ENCODE assay signal across 9 cellular contexts in genomic region chr7:158815046-158815445, GRCh38. TPM values are rescaled to one million over a fixed set of nuclear protein-coding genes. Genes with fewer than 3 reads are reported as not detected.
DNase-seq lines count a peak whose midpoint lies in the region; ATAC-seq, FAIRE-seq and TF ChIP-seq lines count a peak whose summit lies in the region.
"Had no signal": no experiment of that assay in that cellular context is flagged by ENCODE, and none has a peak within 500 bp of the region (broad histone marks: within the 10 kb centered on the region; RNA-seq: fewer than 3 reads in every experiment).

No MANE protein-coding gene starts in this region.

- no peaks in the 10 kb centered on the region for H3K9me3 Mint-ChIP-seq in astrocyte (ENCODE audit: unreplicated experiment)
- no peaks in the 10 kb centered on the region for H3K9me3 Mint-ChIP-seq in mesothelial cell of epicardium

- FAIRE-seq in astrocyte (lab: Jason Lieb, UNC), result no peak

- peak overlapping the region; percentile 64 for H3K27ac Mint-ChIP-seq in astrocyte (ENCODE audit: unreplicated experiment)
- peak overlapping the region; percentile 95 for H3K27ac Mint-ChIP-seq in mesothelial cell of epicardium

- ATAC-seq in GM21619 (IDR thresholded peaks at IDR 0.05; ENCODE audit: unreplicated experiment) (no peak), GM18520 (IDR thresholded peaks at IDR 0.05; ENCODE audit: unreplicated experiment) (no peak)

- H3K4me1 ChIP-seq in astrocyte (ENCODE audit: insufficient read depth, low read length), result peaks cover 35% of the 10 kb centered on the region
- peaks cover 2 to 24% of the 10 kb centered on the region in 2 donors for H3K4me1 ChIP-seq in uterus

- H3K27me3 Mint-ChIP-seq in astrocyte (ENCODE audit: low read depth, unreplicated experiment) (no peaks in the 10 kb centered on the region), mesothelial cell of epicardium (ENCODE audit: low read depth) (no peaks in the 10 kb centered on the region)

- H3K27me3 ChIP-seq in astrocyte (ENCODE audit: insufficient read depth, low read length) (no peaks in the 10 kb centered on the region), uterus (no peaks in the 10 kb centered on the region)

- H3K36me3 ChIP-seq in astrocyte (ENCODE audit: insufficient read depth, low read length), result no peaks in the 10 kb centered on the region
- no peaks in the 10 kb centered on the region for H3K36me3 ChIP-seq in uterus

- peaks cover 12% of the 10 kb centered on the region for H3K36me3 Mint-ChIP-seq in astrocyte (ENCODE audit: low read depth, unreplicated experiment)
- H3K36me3 Mint-ChIP-seq in mesothelial cell of epicardium, result peaks cover under 1% of the 10 kb centered on the region

- H3K4me1 Mint-ChIP-seq in astrocyte (ENCODE audit: low read depth, unreplicated experiment) (peaks cover 72% of the 10 kb centered on the region), mesothelial cell of epicardium (peaks cover 86% of the 10 kb centered on the region)

- no peak for TF ChIP-seq CTCF in astrocyte (IDR thresholded peaks at IDR 0.05; ENCODE audit: insufficient read depth, low read depth, low read length)
- TF ChIP-seq CTCF in mesothelial cell of epicardium (IDR thresholded peaks at IDR 0.05; ENCODE audit: unreplicated experiment), result no peak
- no peak for TF ChIP-seq CTCF in uterus (IDR thresholded peaks at IDR 0.05)

- intact Hi-C loops in uterus (cut with DNase I; ENCODE audit: low total_unique reads), result no loop called here

- H3K9me3 ChIP-seq in astrocyte (ENCODE audit: insufficient read depth, low read depth, low read length), result no peaks in the 10 kb centered on the region
- no peaks in the 10 kb centered on the region for H3K9me3 ChIP-seq in uterus
- H3K9me3 ChIP-seq: HAP-1 had no signal

- peaks cover 83% of the 10 kb centered on the region for H3K79me2 ChIP-seq in astrocyte (ENCODE audit: insufficient read depth, low read length)

- TF ChIP-seq POLR2A in uterus (IDR thresholded peaks at IDR 0.05), result no peak

- H3K27ac ChIP-seq in astrocyte (ENCODE audit: low read depth, low read length) (peak overlapping the region; percentile 21), uterus (peak overlapping the region; percentile 48 to 98)

- no peak overlapping the region for H3K9ac ChIP-seq in astrocyte (ENCODE audit: low read length)

- no peak overlapping the region for H2AFZ ChIP-seq in astrocyte (ENCODE audit: low read depth, low read length)

- H4K20me1 ChIP-seq in astrocyte (ENCODE audit: insufficient read depth, low read length), result peaks cover 26% of the 10 kb centered on the region

- no peak overlapping the region for H3K4me3 ChIP-seq in astrocyte (ENCODE audit: insufficient read depth, low read depth, low read length)
- H3K4me3 ChIP-seq in uterus, result no peak overlapping the region
- H3K4me3 ChIP-seq: HAP-1 had no signal

- H3K4me2 ChIP-seq in astrocyte (ENCODE audit: low read length), result peak overlapping the region; percentile 16

- H3K4me3 Mint-ChIP-seq in astrocyte (ENCODE audit: unreplicated experiment) (peak overlapping the region; percentile 24), mesothelial cell of epicardium (peak overlapping the region; percentile 41)

- peak; percentile 8 for DNase-seq in stimulated activated CD4-positive, alpha-beta T cell treated with anti-CD3 and anti-CD28 coated beads, Interleukin-1b, Interleukin-23, amount 100 ng/mL, for 48 hours
- no peak for DNase-seq in stimulated activated CD4-positive, alpha-beta T cell treated with anti-CD3 and anti-CD28 coated beads, Interleukin-4, amount 100 ng/mL, for 4 hours
- DNase-seq in astrocyte (ENCODE audit: low read depth) (peak; percentile 46), mesothelial cell of epicardium (ENCODE audit: low spot score in 2 of 2, unreplicated experiment in 2 of 2) (no peak), uterus (no peak), RPMI8226 (no peak)

RNA-seq across cellular contexts. Expression of gene ESYT2, which starts 14.3 kb away (rescaled TPM):
- total RNA-seq in astrocyte (56.1 and 60.9 TPM in 2 replicates), mesothelial cell of epicardium (36.5 to 37.1 TPM (median 36.7 TPM) in 3 replicates), uterus (100 to 1,000 TPM in 2 of 4 donors, 10 to 100 TPM in 2; 91.6 to 159 (median 100) TPM)

RNA-seq across cellular contexts. Expression of gene DYNC2I1, which starts 41.3 kb away (rescaled TPM):
- 17.0 and 20.2 TPM in 2 replicates for total RNA-seq in astrocyte
- total RNA-seq in mesothelial cell of epicardium, result 31.1 to 36.2 TPM (median 36.0 TPM) in 3 replicates
- total RNA-seq in uterus, result 10 to 100 TPM; 10.5 to 36.6 (median 23.3) TPM

Comparison
In these comparisons a context has a peak if more than half of its experiments do, and no peak if none do; other contexts are left out.
1. DNase-seq: peak in stimulated activated CD4-positive, alpha-beta T cell treated with anti-CD3 and anti-CD28 coated beads, Interleukin-1b, Interleukin-23, amount 100 ng/mL, for 48 hours (single experiment) and astrocyte (single experiment); none in stimulated activated CD4-positive, alpha-beta T cell treated with anti-CD3 and anti-CD28 coated beads, Interleukin-4, amount 100 ng/mL, for 4 hours (0 of 2), mesothelial cell of epicardium (0 of 2), uterus (0 of 2) and RPMI8226 (single experiment).